8 cellular contexts compared by ENCODE assay signal in the genomic region with DNA sequence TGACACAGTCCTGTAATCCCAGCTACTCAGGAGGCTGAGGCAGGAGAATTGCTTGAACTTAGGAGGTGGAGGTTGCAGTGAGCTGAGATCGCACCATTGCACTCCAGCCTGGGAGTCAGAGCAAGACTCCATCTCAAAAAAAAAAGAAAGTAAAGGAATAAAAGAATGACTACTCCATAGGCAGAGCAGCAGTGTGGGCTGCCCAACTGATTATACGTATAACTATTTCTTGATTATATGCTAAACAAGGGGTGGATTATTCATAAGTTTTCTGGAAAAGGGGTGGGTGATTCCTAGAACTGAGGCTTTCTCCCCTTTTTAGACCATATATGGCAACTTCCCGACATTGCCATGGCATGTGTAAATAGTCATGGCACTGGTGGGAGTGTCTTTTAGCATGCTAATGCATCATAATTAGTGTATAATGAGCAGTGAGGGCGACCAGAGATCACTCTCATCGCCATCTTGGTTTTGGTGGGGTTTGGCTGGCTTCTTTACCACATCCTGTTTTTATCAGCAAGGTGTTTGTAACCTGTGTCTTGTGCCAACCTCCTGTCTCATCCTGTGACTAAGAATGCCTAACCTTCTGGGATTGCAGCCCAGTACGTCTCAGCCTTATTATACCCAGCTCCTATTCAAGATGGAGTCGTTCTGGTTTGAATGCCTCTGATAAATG.
DNase-seq lines count a peak whose midpoint lies in the region; ATAC-seq and TF ChIP-seq lines count a peak whose summit lies in the region.
"Not testable (repeated sequence)": the region's sequence is repeated elsewhere in the genome, so short reads cannot be mapped to it uniquely, and the experiment has no call there.

No MANE protein-coding gene starts in this region.

- peak; percentile 86 for ATAC-seq in CD8-positive, alpha-beta T cell
- ATAC-seq in activated naive CD8-positive, alpha-beta T cell treated with anti-CD3 and anti-CD28 coated beads, Interleukin-2, amount 50 U/mL, for 24 hours = peak; percentile 49

- CTCF ChIA-PET in CD8-positive, alpha-beta T cell (lab: Charles Lee) = interaction anchor here (0.7 to 3.5 kb wide), 2 partner anchors 11 to 35 kb away, joined by 3 to 15 read pairs; no protein-coding TSS in a partner anchor
- CTCF ChIA-PET in activated CD4-positive, alpha-beta memory T cell treated with anti-CD3 and anti-CD28 coated beads for 36 hours (lab: Charles Lee) = interaction anchor here (1.1 kb wide), 1 partner anchor 12 kb away, joined by 3 read pairs; no protein-coding TSS in a partner anchor

- intact Hi-C loops in CD8-positive, alpha-beta T cell (cut with DNase I, micrococcal nuclease) = loop anchor here in 1 of 2 experiments (1.0 kb wide), 2 partner anchors 11 to 17 kb away; no protein-coding TSS in a partner anchor
- intact Hi-C loops in activated CD4-positive, alpha-beta memory T cell treated with anti-CD3 and anti-CD28 coated beads for 36 hours (cut with micrococcal nuclease) = loop anchor here (2.0 kb wide), 1 partner anchor 18 kb away; no protein-coding TSS in a partner anchor

- peak overlapping the region; percentile 4 for H3K4me3 ChIP-seq in CD8-positive, alpha-beta T cell (ENCODE audit: low read depth, low read length)
- H3K4me3 ChIP-seq in epithelial cell of esophagus (ENCODE audit: low read length) = not testable (repeated sequence)

- H3K27me3 ChIP-seq in CD8-positive, alpha-beta T cell (ENCODE audit: insufficient read depth, low read length) = not testable (repeated sequence)

- H3K27ac Mint-ChIP-seq in CD8-positive, alpha-beta T cell = peak overlapping the region; percentile 81
- H3K27ac Mint-ChIP-seq in T-helper 2 cell treated with Interferon-gamma antibody and Interleukin-4, amounts not matched to agents 5 μg/mL and 100 μg/mL, for 36 hours = peak overlapping the region; percentile 20
- peak overlapping the region; percentile 82 for H3K27ac Mint-ChIP-seq in activated CD4-positive, alpha-beta memory T cell treated with anti-CD3 and anti-CD28 coated beads for 36 hours
- not testable (repeated sequence) for H3K27ac Mint-ChIP-seq in activated naive CD8-positive, alpha-beta T cell treated with anti-CD3 and anti-CD28 coated beads, Interleukin-2, amount 50 U/mL, for 24 hours

- not testable (repeated sequence) for TF ChIP-seq CTCF in CD8-positive, alpha-beta T cell (IDR thresholded peaks at IDR 0.05); epithelial cell of esophagus (IDR thresholded peaks at IDR 0.05; ENCODE audit: insufficient read depth, low read depth, low read length, missing control alignments)

- not testable (repeated sequence) for H3K4me3 Mint-ChIP-seq in CD8-positive, alpha-beta T cell; activated CD4-positive, alpha-beta memory T cell treated with anti-CD3 and anti-CD28 coated beads for 36 hours; activated naive CD8-positive, alpha-beta T cell treated with anti-CD3 and anti-CD28 coated beads, Interleukin-2, amount 50 U/mL, for 24 hours
- peak overlapping the region; percentile 38 for H3K4me3 Mint-ChIP-seq in T-helper 2 cell treated with Interferon-gamma antibody and Interleukin-4, amounts not matched to agents 5 μg/mL and 100 μg/mL, for 36 hours

- not testable (repeated sequence) for H3K27me3 Mint-ChIP-seq in CD8-positive, alpha-beta T cell (ENCODE audit: low read depth); activated CD4-positive, alpha-beta memory T cell treated with anti-CD3 and anti-CD28 coated beads for 36 hours; activated naive CD8-positive, alpha-beta T cell treated with anti-CD3 and anti-CD28 coated beads, Interleukin-2, amount 50 U/mL, for 24 hours
- H3K27me3 Mint-ChIP-seq in T-helper 2 cell treated with Interferon-gamma antibody and Interleukin-4, amounts not matched to agents 5 μg/mL and 100 μg/mL, for 36 hours (ENCODE audit: low read depth) = peaks cover 13% of the 10 kb centered on the region

- H3K4me1 Mint-ChIP-seq in CD8-positive, alpha-beta T cell (ENCODE audit: low read depth) = peaks cover 29% of the 10 kb centered on the region
- peaks cover 18% of the 10 kb centered on the region for H3K4me1 Mint-ChIP-seq in T-helper 2 cell treated with Interferon-gamma antibody and Interleukin-4, amounts not matched to agents 5 μg/mL and 100 μg/mL, for 36 hours (ENCODE audit: low read depth)
- H3K4me1 Mint-ChIP-seq in activated CD4-positive, alpha-beta memory T cell treated with anti-CD3 and anti-CD28 coated beads for 36 hours (ENCODE audit: low read depth) = peaks cover 30% of the 10 kb centered on the region
- peaks cover 20% of the 10 kb centered on the region for H3K4me1 Mint-ChIP-seq in activated naive CD8-positive, alpha-beta T cell treated with anti-CD3 and anti-CD28 coated beads, Interleukin-2, amount 50 U/mL, for 24 hours

- not testable (repeated sequence) for H3K27ac ChIP-seq in CD8-positive, alpha-beta T cell (ENCODE audit: low read depth, low read length)

- POLR2A ChIA-PET in CD8-positive, alpha-beta T cell (lab: Charles Lee) = not testable (repeated sequence)
- POLR2A ChIA-PET in activated CD4-positive, alpha-beta memory T cell treated with anti-CD3 and anti-CD28 coated beads for 36 hours (lab: Charles Lee) = interaction anchor here (0.6 to 3.1 kb wide), 3 partner anchors 11 to 415 kb away, joined by 3 to 13 read pairs (median 3); no protein-coding TSS in a partner anchor

- peak in 5 of 7 experiments; percentile 22 to 70 (median 56) for DNase-seq in CD8-positive, alpha-beta T cell
- peak; percentile 65 for DNase-seq in NCI-H226
- not testable (repeated sequence) for DNase-seq in T-helper 2 cell treated with Interferon-gamma antibody and Interleukin-4, amounts not matched to agents 5 μg/mL and 100 μg/mL, for 36 hours (ENCODE audit: low spot score); activated naive CD8-positive, alpha-beta T cell treated with anti-CD3 and anti-CD28 coated beads, Interleukin-2, amount 50 U/mL, for 24 hours
- peak; percentile 75 for DNase-seq in activated CD4-positive, alpha-beta memory T cell treated with anti-CD3 and anti-CD28 coated beads for 36 hours
- DNase-seq in activated effector memory CD4-positive, alpha-beta T cell treated with Interleukin-2 at 50 U/mL for 16 hours = peak; percentile 50
- peak; percentile 84 for DNase-seq in epithelial cell of esophagus (ENCODE audit: low read depth)
- peak; percentile 39 for DNase-seq in stimulated activated CD4-positive, alpha-beta T cell treated with anti-CD3 and anti-CD28 coated beads, Interleukin-4, amount 100 ng/mL, for 24 hours

- peaks cover 21% of the 10 kb centered on the region for H3K4me1 ChIP-seq in CD8-positive, alpha-beta T cell (ENCODE audit: insufficient read depth, low read length)

- not testable (repeated sequence) for H3K36me3 ChIP-seq in CD8-positive, alpha-beta T cell (ENCODE audit: insufficient read depth, low read length)

- H3K9me3 Mint-ChIP-seq in CD8-positive, alpha-beta T cell; T-helper 2 cell treated with Interferon-gamma antibody and Interleukin-4, amounts not matched to agents 5 μg/mL and 100 μg/mL, for 36 hours; activated CD4-positive, alpha-beta memory T cell treated with anti-CD3 and anti-CD28 coated beads for 36 hours; activated naive CD8-positive, alpha-beta T cell treated with anti-CD3 and anti-CD28 coated beads, Interleukin-2, amount 50 U/mL, for 24 hours: not testable (repeated sequence)

- not testable (repeated sequence) for H3K9me3 ChIP-seq in CD8-positive, alpha-beta T cell (ENCODE audit: low read length)

- H3K36me3 Mint-ChIP-seq in CD8-positive, alpha-beta T cell; T-helper 2 cell treated with Interferon-gamma antibody and Interleukin-4, amounts not matched to agents 5 μg/mL and 100 μg/mL, for 36 hours (ENCODE audit: low read depth); activated naive CD8-positive, alpha-beta T cell treated with anti-CD3 and anti-CD28 coated beads, Interleukin-2, amount 50 U/mL, for 24 hours (ENCODE audit: low read depth): not testable (repeated sequence)
- peaks cover 12% of the 10 kb centered on the region for H3K36me3 Mint-ChIP-seq in activated CD4-positive, alpha-beta memory T cell treated with anti-CD3 and anti-CD28 coated beads for 36 hours
